In the genomic region with DNA sequence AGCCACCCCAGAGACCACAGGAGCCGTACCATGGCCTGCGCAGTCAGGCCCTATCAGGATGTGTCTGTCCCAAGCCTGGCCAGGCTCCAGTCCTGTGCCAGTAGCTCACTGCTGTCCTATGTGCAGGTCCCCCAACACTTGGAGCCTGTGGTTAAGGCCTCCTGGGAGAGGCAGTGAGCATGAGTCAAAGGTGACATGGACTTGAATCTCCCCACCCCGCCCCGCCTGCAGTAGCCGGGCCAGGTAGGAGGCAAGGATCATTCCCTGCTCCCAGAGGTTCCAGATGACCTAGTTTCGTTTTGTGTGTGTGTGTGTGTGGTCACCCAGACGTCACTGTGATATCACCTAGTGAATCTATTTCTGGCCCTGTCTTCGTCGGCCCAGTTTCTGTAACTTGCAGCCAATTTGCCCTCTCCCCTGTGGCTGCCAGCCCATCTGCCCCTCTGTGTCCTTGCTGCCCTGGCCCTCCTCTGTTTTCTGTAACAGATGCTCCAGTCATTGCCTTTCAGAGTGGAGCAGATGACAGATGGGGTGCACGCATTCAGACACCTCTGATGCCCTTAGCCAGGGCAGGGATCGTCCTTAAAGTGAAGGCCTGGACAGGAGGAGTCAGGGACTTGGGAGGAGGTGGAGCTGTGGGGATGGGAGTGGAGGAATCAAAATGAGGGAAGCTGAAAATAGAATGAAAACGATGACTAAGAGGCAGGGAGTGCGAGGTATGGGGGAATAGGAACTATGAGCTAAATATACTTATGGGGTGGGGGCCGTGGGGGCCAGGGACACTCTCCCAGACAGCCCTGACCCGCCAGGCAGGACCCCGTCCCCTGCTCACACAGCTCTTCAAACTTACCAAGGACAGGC, we compare ENCODE assay signal across 9 cellular contexts. TPM values are rescaled to one million over a fixed set of nuclear protein-coding genes. Genes with fewer than 3 reads are reported as not detected.
DNase-seq lines count a peak whose midpoint lies in the region; ATAC-seq and TF ChIP-seq lines count a peak whose summit lies in the region.
"Had no signal": no experiment of that assay in that cellular context is flagged by ENCODE, and none has a peak within 500 bp of the region (broad histone marks: within the 10 kb centered on the region; RNA-seq: fewer than 3 reads in every experiment).

No MANE protein-coding gene starts in this region.

- H3K4me3 ChIP-seq in PC-9: no peak overlapping the region
- no peak overlapping the region for H3K4me3 ChIP-seq in fibroblast of mammary gland (ENCODE audit: control insufficient read depth, low read depth, low read length)
- no peak overlapping the region for H3K4me3 ChIP-seq in A673 (ENCODE audit: low read depth, low read length, poor library complexity, severe bottlenecking)

- H3K36me3 Mint-ChIP-seq in progenitor cell of endocrine pancreas (ENCODE audit: insufficient read depth): no peaks in the 10 kb centered on the region

- H3K4me2 ChIP-seq in PC-9: peak overlapping the region; percentile 49; the same call in 1 of the 2 replicates

- intact Hi-C loops in PC-9 (cut with micrococcal nuclease; ENCODE audit: unreplicated experiment) (loop anchor here (1.0 kb wide), 1 partner anchor 32 kb away; no protein-coding TSS in a partner anchor), A673 (cut with micrococcal nuclease; ENCODE audit: unreplicated experiment) (no loop called here)

- peak overlapping the region; percentile 82 for H3K27ac Mint-ChIP-seq in progenitor cell of endocrine pancreas

- no peaks in the 10 kb centered on the region for H4K20me1 ChIP-seq in PC-9 (ENCODE audit: insufficient read depth)

- no peak overlapping the region for H3K4me3 Mint-ChIP-seq in progenitor cell of endocrine pancreas (ENCODE audit: low read depth)
- H3K4me3 Mint-ChIP-seq: activated T-cell treated with anti-CD3 and anti-CD28 coated beads, Interleukin-2, amount 50 U/mL, for 4 hours had no signal

- no peaks in the 10 kb centered on the region for H3K79me2 ChIP-seq in PC-9 (ENCODE audit: low read depth)

- H3K9me2 ChIP-seq in PC-9 (ENCODE audit: insufficient read depth): no peaks in the 10 kb centered on the region

- no peak overlapping the region for H2AFZ ChIP-seq in PC-9

- TF ChIP-seq CTCF in PC-9 (conservative IDR thresholded peaks at IDR 0.05) (no peak), fibroblast of mammary gland (conservative IDR thresholded peaks at IDR 0.05; ENCODE audit: control insufficient read depth, insufficient read depth, low read depth, low read length) (no peak), progenitor cell of endocrine pancreas (IDR thresholded peaks at IDR 0.05; ENCODE audit: unreplicated experiment) (no peak), A673 (conservative IDR thresholded peaks at IDR 0.05; ENCODE audit: low read depth, low read length) (no peak)

- POLR2A ChIA-PET in PC-9 (lab: Charles Lee; ENCODE audit: unreplicated experiment): interaction anchor here (0.6 kb wide), 1 partner anchor 758 kb away, joined by 4 read pairs; no protein-coding TSS in a partner anchor
- POLR2A ChIA-PET in A673 (lab: Charles Lee; ENCODE audit: low non-redundant PET): no interaction called here

- H3K4me1 ChIP-seq in PC-9 (replicated peaks; ENCODE audit: insufficient read depth) (peaks cover 15% of the 10 kb centered on the region), A673 (ENCODE audit: insufficient read depth, low read length, poor library complexity, severe bottlenecking) (no peaks in the 10 kb centered on the region)

- no TSS peak for BruUV-seq in PC-9 (replicated peaks; lab: Mats Ljungman, UMichigan)
- no TSS peak for BruUV-seq in A673 (replicated peaks; lab: Mats Ljungman, UMichigan)

- H3K27ac ChIP-seq in PC-9 (no peak overlapping the region), A673 (ENCODE audit: low read depth, low read length, poor library complexity, severe bottlenecking) (no peak overlapping the region)

- ATAC-seq in stimulated activated naive CD8-positive, alpha-beta T cell treated with anti-CD3 and anti-CD28 coated beads, Interleukin-15, Interleukin-2, amounts not matched to agents 100 U/mL and 50 U/mL, for 24 hours: no peak
- ATAC-seq in GM21526 (IDR thresholded peaks at IDR 0.05; ENCODE audit: low FRiP score, unreplicated experiment): no peak
- ATAC-seq: activated T-cell treated with anti-CD3 and anti-CD28 coated beads, Interleukin-2, amount 50 U/mL, for 4 hours had no signal

- H3K9me3 Mint-ChIP-seq in progenitor cell of endocrine pancreas (ENCODE audit: low read depth): no peaks in the 10 kb centered on the region
- H3K9me3 Mint-ChIP-seq: activated T-cell treated with anti-CD3 and anti-CD28 coated beads, Interleukin-2, amount 50 U/mL, for 4 hours had no signal

- peaks cover 45% of the 10 kb centered on the region for H3K27me3 Mint-ChIP-seq in progenitor cell of endocrine pancreas

- no peaks in the 10 kb centered on the region for H3K36me3 ChIP-seq in PC-9 (ENCODE audit: low read depth)
- H3K36me3 ChIP-seq in A673 (ENCODE audit: insufficient read depth, low read length, poor library complexity, severe bottlenecking): no peaks in the 10 kb centered on the region

- peak; percentile 32 for DNase-seq in GM04503 (ENCODE audit: low read depth)
- peak; percentile 59 to 60 for DNase-seq in PC-9
- DNase-seq in fibroblast of mammary gland (ENCODE audit: low read depth): peak; percentile 27
- no peak for DNase-seq in progenitor cell of endocrine pancreas (ENCODE audit: low spot score, unreplicated experiment)
- DNase-seq in stimulated activated naive CD8-positive, alpha-beta T cell treated with anti-CD3 and anti-CD28 coated beads, Interleukin-15, Interleukin-2, amounts not matched to agents 100 U/mL and 50 U/mL, for 24 hours: no peak
- DNase-seq in activated CD4-positive, CD25-positive, alpha-beta regulatory T cell treated with anti-CD3 and anti-CD28 coated beads, Interleukin-2, amount 50 U/mL, for 72 hours: no peak
- DNase-seq in A673 (ENCODE audit: low spot score): no peak
- DNase-seq: activated T-cell treated with anti-CD3 and anti-CD28 coated beads, Interleukin-2, amount 50 U/mL, for 4 hours had no signal

- H3K4me1 Mint-ChIP-seq in progenitor cell of endocrine pancreas (ENCODE audit: low read depth): peaks cover 5% of the 10 kb centered on the region

- CTCF ChIA-PET in PC-9 (lab: Charles Lee) (no interaction called here), A673 (lab: Charles Lee) (no interaction called here)

- no peaks in the 10 kb centered on the region for H3F3A ChIP-seq in PC-9 (ENCODE audit: insufficient read depth, low read depth)

- H3K27me3 ChIP-seq in PC-9 (ENCODE audit: insufficient read depth, low read depth): peaks cover 23% of the 10 kb centered on the region
- no peaks in the 10 kb centered on the region for H3K27me3 ChIP-seq in A673 (replicated peaks; ENCODE audit: insufficient read depth, low read depth, low read length, poor library complexity)

- no peaks in the 10 kb centered on the region for H3K9me3 ChIP-seq in PC-9 (ENCODE audit: insufficient read depth, low read depth)
- no peaks in the 10 kb centered on the region for H3K9me3 ChIP-seq in A673 (ENCODE audit: low read depth, low read length, poor library complexity, severe bottlenecking)

RNA-seq across cellular contexts. Expression of a gene that starts 37.4 kb away (rescaled TPM):
- total RNA-seq in PC-9 (2021): not detected in 2 replicates
- total RNA-seq in progenitor cell of endocrine pancreas: 3.1 and 4.7 TPM in 2 replicates
- not detected in 2 replicates for total RNA-seq in A673 (2021)

Comparison
In these comparisons a context has a peak if more than half of its experiments do, and no peak if none do; other contexts are left out.
1. DNase-seq: peak in GM04503 (single experiment), PC-9 (2 of 2) and fibroblast of mammary gland (single experiment); none in progenitor cell of endocrine pancreas (single experiment), stimulated activated naive CD8-positive, alpha-beta T cell treated with anti-CD3 and anti-CD28 coated beads, Interleukin-15, Interleukin-2, amounts not matched to agents 100 U/mL and 50 U/mL, for 24 hours (single experiment), activated CD4-positive, CD25-positive, alpha-beta regulatory T cell treated with anti-CD3 and anti-CD28 coated beads, Interleukin-2, amount 50 U/mL, for 72 hours (single experiment) and A673 (single experiment).